9 cellular contexts compared by ENCODE assay signal in the genomic region with DNA sequence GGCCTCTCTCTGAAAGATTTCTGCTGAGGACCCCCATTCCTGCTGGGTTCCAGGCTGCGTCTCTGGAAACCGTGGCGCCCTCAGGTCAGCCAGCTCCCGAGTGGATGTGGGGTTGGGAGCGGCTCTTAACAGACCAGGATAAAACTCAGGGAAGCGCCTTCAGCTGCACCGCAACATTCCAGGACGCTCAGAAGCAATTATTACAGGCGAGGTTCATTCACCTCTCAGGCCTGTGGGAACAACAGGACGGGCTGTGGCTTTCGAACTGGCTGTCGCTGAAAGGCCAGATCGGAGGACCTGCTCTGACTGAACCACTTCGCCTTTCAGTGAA. TPM values are rescaled to one million over a fixed set of nuclear protein-coding genes. Genes with fewer than 3 reads are reported as not detected.
DNase-seq lines count a peak whose midpoint lies in the region; ATAC-seq, FAIRE-seq and TF ChIP-seq lines count a peak whose summit lies in the region.
"Had no signal": no experiment of that assay in that cellular context is flagged by ENCODE, and none has a peak within 500 bp of the region (broad histone marks: within the 10 kb centered on the region; RNA-seq: fewer than 3 reads in every experiment).

No MANE protein-coding gene starts in this region.

- H3K4me3 Mint-ChIP-seq in T-helper 1 cell treated with Interleukin-12 subunit alpha and Interleukin-12 subunit beta and Interleukin-4 antibody, amounts not matched to agents 30 μg/mL and 1 μg/mL, for 36 hours: peak overlapping the region; percentile 93

- intact Hi-C loops in HepG2 (cut with micrococcal nuclease; ENCODE audit: unreplicated experiment): loop anchor here (2.0 to 5.0 kb wide), 2 partner anchors 80 to 94 kb away; no protein-coding TSS in a partner anchor

- peak overlapping the region; percentile 98 for H3K4me2 ChIP-seq in HepG2 (ENCODE audit: low read depth, low read length)

- POLR2A ChIA-PET in HepG2 (lab: Yijun Ruan, JAX): interaction anchor here (0.9 to 1.5 kb wide), 2 partner anchors 15 to 98 kb away, joined by 3 to 7 read pairs; no protein-coding TSS in a partner anchor

- peak overlapping the region; percentile 72 for H3K9ac ChIP-seq in HepG2 (ENCODE audit: insufficient read depth, low read depth, low read length)

- H2AFZ ChIP-seq in HepG2 (ENCODE audit: low read length): peak overlapping the region; percentile 86

- H3K4me3 ChIP-seq in astrocyte of the spinal cord (ENCODE audit: low read depth, low read length) (peak overlapping the region; percentile 85), HepG2 (replicated peaks in 1 of 3; ENCODE audit: insufficient read depth in 1 of 3, low read depth in 2 of 3, low read length in 3 of 3) (peak overlapping the region; percentile 56 to 80 (median 62)), suprapubic skin (peak overlapping the region; percentile 83)

- TF ChIP-seq EP300 in HepG2 (IDR thresholded peaks at IDR 0.05; ENCODE audit: low read depth in 2 of 2, low read length in 2 of 2) (no peak), HepG2 (CRISPR knock-in tag; IDR thresholded peaks at IDR 0.05; ENCODE audit: borderline replicate concordance) (no peak), suprapubic skin (IDR thresholded peaks at IDR 0.05) (no peak)

- DNase-seq in T-helper 1 cell (no peak), astrocyte of the spinal cord (ENCODE audit: low read depth, low spot score) (no peak), HepG2 (ENCODE audit: low spot score) (no peak), suprapubic skin (ENCODE audit: low spot score in 2 of 2) (no peak), HK-2 (ENCODE audit: unreplicated experiment) (no peak)

- H3K36me3 ChIP-seq in HepG2 (replicated peaks in 1 of 2; ENCODE audit: control insufficient read depth in 1 of 2, insufficient read depth in 2 of 2, low read length in 2 of 2) (no peaks in the 10 kb centered on the region), suprapubic skin (no peaks in the 10 kb centered on the region)

- H3K9me3 Mint-ChIP-seq in T-helper 1 cell treated with Interleukin-12 subunit alpha and Interleukin-12 subunit beta and Interleukin-4 antibody, amounts not matched to agents 30 μg/mL and 1 μg/mL, for 36 hours: no peaks in the 10 kb centered on the region

- BruUV-seq in HepG2 (replicated peaks; lab: Mats Ljungman, UMichigan): no TSS peak

- H3K27ac ChIP-seq in HepG2 (ENCODE audit: extremely low read length, insufficient read depth, low read length) (peak overlapping the region; percentile 68), suprapubic skin (peak overlapping the region; percentile 81)

- ATAC-seq in HepG2 (no peak), GM18861 (IDR thresholded peaks at IDR 0.05; ENCODE audit: unreplicated experiment) (no peak), HG03571 (IDR thresholded peaks at IDR 0.05; ENCODE audit: unreplicated experiment) (no peak)

- peaks cover 0 to 4% of the 10 kb centered on the region in 2 experiments; a peak in 1 of 5 replicates for H3K27me3 ChIP-seq in HepG2 (ENCODE audit: control insufficient read depth in 1 of 2, insufficient read depth in 2 of 2, low read length in 2 of 2)
- no peaks in the 10 kb centered on the region for H3K27me3 ChIP-seq in suprapubic skin

- no peak for TF ChIP-seq POLR2A in HepG2 (IDR thresholded peaks at IDR 0.05; ENCODE audit: insufficient read depth in 1 of 2, low read depth in 2 of 2, low read length in 2 of 2)
- no peak for TF ChIP-seq POLR2A in suprapubic skin (IDR thresholded peaks at IDR 0.05)

- H3K27ac Mint-ChIP-seq in T-helper 1 cell treated with Interleukin-12 subunit alpha and Interleukin-12 subunit beta and Interleukin-4 antibody, amounts not matched to agents 30 μg/mL and 1 μg/mL, for 36 hours: no peak overlapping the region

- whole genome bisulfite sequencing in HepG2 (ENCODE audit: low lambda C conversion rate): 0% methylated on average over 9 of the region's 14 CpGs
- 13% methylated on average over 12 of the region's 14 CpGs for WGBS in suprapubic skin

- H3K4me1 ChIP-seq in HepG2 (ENCODE audit: insufficient read depth, low read length) (peaks cover 29% of the 10 kb centered on the region), suprapubic skin (peaks cover 19% of the 10 kb centered on the region)

- H3K79me2 ChIP-seq in HepG2 (ENCODE audit: insufficient read depth, low read length): peaks cover 41% of the 10 kb centered on the region

- in situ Hi-C loops in astrocyte of the spinal cord (cut with HindIII; ENCODE audit: low sequenced_read_pairs): no loop called here
- in situ Hi-C loops in HepG2 (cut with HindIII; ENCODE audit: extremely low pct_ligation_motif_present, low pct_unique_long_range_greater_than_20kb): no loop called here

- TF ChIP-seq RAD21 in HepG2 (CRISPR knock-in tag; IDR thresholded peaks at IDR 0.05): no peak

- peaks cover 1% of the 10 kb centered on the region for H3K36me3 Mint-ChIP-seq in T-helper 1 cell treated with Interleukin-12 subunit alpha and Interleukin-12 subunit beta and Interleukin-4 antibody, amounts not matched to agents 30 μg/mL and 1 μg/mL, for 36 hours (ENCODE audit: low read depth)

- no peaks in the 10 kb centered on the region for H3K9me3 ChIP-seq in HepG2 (ENCODE audit: low read length)
- no peaks in the 10 kb centered on the region for H3K9me3 ChIP-seq in suprapubic skin

- FAIRE-seq in HepG2 (lab: Jason Lieb, UNC): no peak
- FAIRE-seq: A204.1 had no signal

- CTCF ChIA-PET in HepG2 (lab: Yijun Ruan, JAX; ENCODE audit: low intra/inter-chr PET ratio, low total read pairs): no interaction called here

- H3K27me3 Mint-ChIP-seq in T-helper 1 cell treated with Interleukin-12 subunit alpha and Interleukin-12 subunit beta and Interleukin-4 antibody, amounts not matched to agents 30 μg/mL and 1 μg/mL, for 36 hours (ENCODE audit: low read depth): peaks cover 36% of the 10 kb centered on the region

- no peaks in the 10 kb centered on the region for H4K20me1 ChIP-seq in HepG2 (ENCODE audit: insufficient read depth, low read length)

- H3K4me1 Mint-ChIP-seq in T-helper 1 cell treated with Interleukin-12 subunit alpha and Interleukin-12 subunit beta and Interleukin-4 antibody, amounts not matched to agents 30 μg/mL and 1 μg/mL, for 36 hours (ENCODE audit: low read depth): peaks cover 7% of the 10 kb centered on the region

- TF ChIP-seq CTCF in astrocyte of the spinal cord (IDR thresholded peaks at IDR 0.05; ENCODE audit: low read depth, low read length): no peak
- TF ChIP-seq CTCF in HepG2 (CRISPR knock-in tag; IDR thresholded peaks at IDR 0.05): no peak
- no peak for TF ChIP-seq CTCF in suprapubic skin (IDR thresholded peaks at IDR 0.05)

TF ChIP-seq in HepG2, 621 proteins besides CTCF, POLR2A, EP300 and RAD21 (continues in another document):
- TF ChIP-seq RFXANK (CRISPR knock-in tag; IDR thresholded peaks at IDR 0.05) (peak; percentile 45; the same call in 1 of the 2 replicates), ZNF33B (CRISPR knock-in tag; IDR thresholded peaks at IDR 0.05) (0 out of 2 replicates have a peak, but pooled peaks have one; percentile 87), ZNF234 (CRISPR knock-in tag; conservative IDR thresholded peaks at IDR 0.05) (0 out of 2 replicates have a peak, but pooled peaks have one; percentile 45), CC2D1A (CRISPR knock-in tag; IDR thresholded peaks at IDR 0.05) (peak; percentile 44; the same call in 1 of the 2 replicates), GABPB1 (CRISPR knock-in tag; IDR thresholded peaks at IDR 0.05) (no peak), TEAD3 (CRISPR knock-in tag; optimal IDR thresholded peaks at IDR 0.05; ENCODE audit: borderline replicate concordance) (peak; percentile 40), ZNF780A (CRISPR knock-in tag; IDR thresholded peaks at IDR 0.05) (0 out of 2 replicates have a peak, but pooled peaks have one; percentile 48), KLF16 (CRISPR knock-in tag; IDR thresholded peaks at IDR 0.05) (no peak)
- TF ChIP-seq, protein P1, sequence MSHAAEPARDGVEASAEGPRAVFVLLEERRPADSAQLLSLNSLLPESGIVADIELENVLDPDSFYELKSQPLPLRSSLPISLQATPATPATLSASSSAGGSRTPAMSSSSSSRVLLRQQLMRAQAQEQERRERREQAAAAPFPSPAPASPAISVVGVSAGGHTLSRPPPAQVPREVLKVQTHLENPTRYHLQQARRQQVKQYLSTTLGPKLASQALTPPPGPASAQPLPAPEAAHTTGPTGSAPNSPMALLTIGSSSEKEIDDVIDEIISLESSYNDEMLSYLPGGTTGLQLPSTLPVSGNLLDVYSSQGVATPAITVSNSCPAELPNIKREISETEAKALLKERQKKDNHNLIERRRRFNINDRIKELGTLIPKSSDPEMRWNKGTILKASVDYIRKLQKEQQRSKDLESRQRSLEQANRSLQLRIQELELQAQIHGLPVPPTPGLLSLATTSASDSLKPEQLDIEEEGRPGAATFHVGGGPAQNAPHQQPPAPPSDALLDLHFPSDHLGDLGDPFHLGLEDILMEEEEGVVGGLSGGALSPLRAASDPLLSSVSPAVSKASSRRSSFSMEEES (CRISPR knock-in tag; IDR thresholded peaks at IDR 0.05): no peak

RNA-seq across cellular contexts. Expression of gene GAS2L3, which starts 0.4 kb away (rescaled TPM):
- total RNA-seq in HepG2 (2016; rRNA removed; fragmentation: Illumina TruSeq; extraction: Trizol): 20.8 and 21.3 TPM in 2 replicates
- total RNA-seq in HepG2 (2016; cell fraction: cytosol; rRNA removed; fragmentation: Illumina TruSeq; extraction: Trizol; ENCODE audit: low read depth): 15.7 and 18.4 TPM in 2 replicates
- 18.5 and 21.5 TPM in 2 replicates for total RNA-seq in HepG2 (2016; cell fraction: insoluble cytoplasmic fraction; rRNA removed; fragmentation: Illumina TruSeq; extraction: Trizol)
- total RNA-seq in HepG2 (2016; cell fraction: membrane; rRNA removed; fragmentation: Illumina TruSeq; extraction: Trizol): 12.0 and 13.0 TPM in 2 replicates
- 26.1 and 29.7 TPM in 2 replicates for total RNA-seq in HepG2 (2016; cell fraction: nucleus; rRNA removed; fragmentation: Illumina TruSeq; extraction: Trizol)
- 3.3 and 7.0 TPM in 2 replicates for polyA plus RNA-seq in HepG2 (2011; rRNA removed)
- polyA plus RNA-seq in HepG2 (2011; cell fraction: cytosol; rRNA removed): 1.7 and 1.9 TPM in 2 replicates
- 5.8 and 8.2 TPM in 2 replicates for polyA plus RNA-seq in HepG2 (2011; cell fraction: nucleus; rRNA removed)
- 6.0 and 9.9 TPM in 2 replicates for polyA plus RNA-seq in HepG2 (2012)
- polyA plus RNA-seq in HepG2 (2016; cell fraction: cytosol; fragmentation: Illumina TruSeq; extraction: Trizol; ENCODE audit: low read depth): 0.41 and 0.60 TPM in 2 replicates
- 12.3 and 13.2 TPM in 2 replicates for polyA plus RNA-seq in HepG2 (2016; cell fraction: insoluble cytoplasmic fraction; fragmentation: Illumina TruSeq; extraction: Trizol; ENCODE audit: low read depth)
- 1.6 and 2.2 TPM in 2 replicates for polyA plus RNA-seq in HepG2 (2016; cell fraction: membrane; fragmentation: Illumina TruSeq; extraction: Trizol; ENCODE audit: low read depth)
- 21.7 and 23.3 TPM in 2 replicates for polyA plus RNA-seq in HepG2 (2016; cell fraction: nucleus; fragmentation: Illumina TruSeq; extraction: Trizol; ENCODE audit: insufficient read depth, low read depth)
- polyA minus RNA-seq in HepG2 (2011; rRNA and poly(A)+ RNA removed; ENCODE audit: low replicate concordance): 2.2 and 9.8 TPM in 2 replicates
- polyA minus RNA-seq in HepG2 (2011; cell fraction: cytosol; rRNA and poly(A)+ RNA removed): 11.0 TPM in 2 replicates
- 52.0 and 64.4 TPM in 2 replicates for polyA minus RNA-seq in HepG2 (2011; cell fraction: nucleus; rRNA and poly(A)+ RNA removed)
- total RNA-seq in suprapubic skin: 10 to 100 TPM in 1 of 4 donors, 1 to 10 TPM in 3; 5.1 to 14.3 (median 5.7) TPM
